Comparison of ENCODE assay signal across 15 cellular contexts in the genomic region with DNA sequence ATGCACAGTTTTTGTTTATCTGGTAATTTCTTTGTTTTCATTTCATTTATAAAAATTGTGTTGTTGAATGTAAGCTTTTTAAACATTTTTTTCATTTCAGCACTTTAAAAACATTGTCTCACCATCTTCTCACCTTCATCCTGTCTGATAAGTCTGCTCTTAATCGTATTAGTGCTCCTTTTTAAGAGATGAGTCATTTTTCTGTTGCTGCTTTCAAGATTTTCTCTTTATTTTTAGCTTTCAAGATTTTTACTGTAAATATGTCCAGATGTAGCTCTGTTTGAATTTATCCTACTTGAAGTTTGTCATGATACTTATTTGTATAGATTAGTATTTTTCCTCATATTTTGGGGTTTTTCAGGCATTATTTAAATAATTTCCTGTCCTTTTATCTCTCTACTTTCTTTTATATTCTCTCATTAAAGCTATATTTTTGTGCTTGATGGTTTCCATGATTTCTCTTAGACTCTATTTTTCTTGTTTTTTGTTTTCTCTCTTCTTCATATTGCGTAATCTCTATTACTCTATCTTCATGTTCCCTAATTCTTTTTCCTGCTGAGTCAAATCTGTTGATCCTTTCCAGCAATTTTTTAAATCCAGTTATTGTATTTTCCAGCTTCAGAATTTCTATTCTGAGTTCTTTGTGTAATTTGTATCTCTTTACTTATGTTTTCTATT.
DNase-seq lines count a peak whose midpoint lies in the region; ATAC-seq and TF ChIP-seq lines count a peak whose summit lies in the region.
"Had no signal": no experiment of that assay in that cellular context is flagged by ENCODE, and none has a peak within 500 bp of the region (broad histone marks: within the 10 kb centered on the region; RNA-seq: fewer than 3 reads in every experiment).

No MANE protein-coding gene starts in this region.

- no peaks in the 10 kb centered on the region for H4K20me1 ChIP-seq in SU-DHL-6 (ENCODE audit: low read depth, low read length)

- DNase-seq in EH (ENCODE audit: low read depth) (peak; percentile 10), NCI-H82 (lab: John Stamatoyannopoulos, UW) (peak; percentile 7), fibroblast of villous mesenchyme (ENCODE audit: low read depth) (peak; percentile 11), NAMALWA (ENCODE audit: low spot score) (no peak), NOMO-1 treated with dmso at 0.1 percent for 144 hours (lab: John Stamatoyannopoulos, UW; ENCODE audit: unreplicated experiment) (no peak)
- DNase-seq: BE2C; CD4-positive, alpha-beta memory T cell; DMS153; DMS79 treated with DMSO at 0.1 percent for 48 hours; GDM1; GOT3 had no signal

- H3F3A ChIP-seq in SU-DHL-6 (ENCODE audit: insufficient read depth), result no peaks in the 10 kb centered on the region

- no peaks in the 10 kb centered on the region; the same call in 1 of the 2 replicates for H3K36me3 ChIP-seq in SU-DHL-6 (ENCODE audit: low read length)
- H3K36me3 ChIP-seq: BE2C, HAP-1 had no signal

- no peak overlapping the region for H3K4me2 ChIP-seq in SU-DHL-6 (ENCODE audit: low read depth, low read length, poor library complexity, severe bottlenecking)

- no peak overlapping the region for H3K4me3 ChIP-seq in SU-DHL-6 (ENCODE audit: insufficient read depth, low read length, poor library complexity, severe bottlenecking)
- no peak overlapping the region for H3K4me3 ChIP-seq in fibroblast of villous mesenchyme (ENCODE audit: low read depth, low read length)
- H3K4me3 ChIP-seq: HAP-1 had no signal

- no peaks in the 10 kb centered on the region for H3K9me2 ChIP-seq in SU-DHL-6 (replicated peaks; ENCODE audit: insufficient read depth, low read length)

- H3K27me3 ChIP-seq in SU-DHL-6 (ENCODE audit: low read length), result no peaks in the 10 kb centered on the region
- H3K27me3 ChIP-seq: BE2C had no signal

- no peaks in the 10 kb centered on the region for H3K79me2 ChIP-seq in SU-DHL-6 (ENCODE audit: insufficient read depth, low read length)

- ATAC-seq in GM21528 (IDR thresholded peaks at IDR 0.05; ENCODE audit: low FRiP score, unreplicated experiment), result no peak

- no peaks in the 10 kb centered on the region for H3K9me3 ChIP-seq in SU-DHL-6 (ENCODE audit: insufficient read depth, low read length)
- H3K9me3 ChIP-seq: BE2C, HAP-1 had no signal

- H3K27ac ChIP-seq in SU-DHL-6 (ENCODE audit: low read depth, low read length), result no peak overlapping the region
- H3K27ac ChIP-seq: C4-2B had no signal

- no peak overlapping the region for H3K9ac ChIP-seq in SU-DHL-6 (ENCODE audit: low read length)

- TF ChIP-seq CTCF in SU-DHL-6 (IDR thresholded peaks at IDR 0.05; ENCODE audit: insufficient read depth, low read length, poor library complexity, severe bottlenecking), result no peak
- no peak for TF ChIP-seq CTCF in fibroblast of villous mesenchyme (IDR thresholded peaks at IDR 0.05; ENCODE audit: insufficient read depth, low read depth, low read length)

- peak overlapping the region; percentile 66 for H2AFZ ChIP-seq in SU-DHL-6 (ENCODE audit: low read depth, low read length, severe bottlenecking)

Comparison
In these comparisons a context has a peak if more than half of its experiments do, and no peak if none do; other contexts are left out.
1. DNase-seq: peak in EH (single experiment), NCI-H82 (single experiment) and fibroblast of villous mesenchyme (single experiment); none in NAMALWA (single experiment) and NOMO-1 treated with dmso at 0.1 percent for 144 hours (single experiment).